Comparison of ENCODE assay signal across 8 cellular contexts in genomic region chr11:6389921-6390717, GRCh38. TPM values are rescaled to one million over a fixed set of nuclear protein-coding genes. Genes with fewer than 3 reads are reported as not detected.
DNase-seq lines count a peak whose midpoint lies in the region; ATAC-seq and TF ChIP-seq lines count a peak whose summit lies in the region.

TSS of gene SMPD1 (plus strand) at chr11:6390474. CDS start at chr11:6390599, 125 bp downstream.

- peaks cover 12 to 40% (median 24%) of the 10 kb centered on the region in 6 donors for H3K4me1 ChIP-seq in spleen

- peaks cover 0 to 33% (median 16%) of the 10 kb centered on the region in 6 donors for H3K36me3 ChIP-seq in spleen

- H3K4me3 ChIP-seq in spleen = peak within 1 kb of the TSS; percentile 63 to 85 (median 75)

- intact Hi-C loops in spleen (cut with DNase I; ENCODE audit: low total_unique reads) = no loop called here

- DNase-seq in AG08396 (ENCODE audit: low spot score) (peak; percentile 94), NCI-H2227 (lab: John Stamatoyannopoulos, UW; ENCODE audit: unreplicated experiment) (peak; percentile 96), iris pigment epithelial cell (ENCODE audit: low read depth) (peak; percentile 86), spleen (peak; percentile 99)
- peak; percentile 89 for DNase-seq in activated CD4-positive, CD25-positive, alpha-beta regulatory T cell treated with anti-CD3 and anti-CD28 coated beads, Interleukin-2, amount 50 U/mL, for 16 hours (ENCODE audit: low read depth, low spot score)
- peak; percentile 92 for DNase-seq in central memory CD4-positive, alpha-beta T cell

- ATAC-seq in GM18909 (IDR thresholded peaks at IDR 0.05; ENCODE audit: poor library complexity, unreplicated experiment) (peak; percentile 98), HG03159 (IDR thresholded peaks at IDR 0.05; ENCODE audit: unreplicated experiment) (peak; percentile 97)

- WGBS in spleen, 5 donors = 1 to 2% (median 1%) methylated on average over 20 to 62 of the region's 62 CpGs

- TF ChIP-seq POLR2A in spleen (IDR thresholded peaks at IDR 0.05) = peak in 2 of 3 donors; percentile 39 to 74

- H3K27me3 ChIP-seq in spleen (replicated peaks in 1 of 7) = no peaks in the 10 kb centered on the region

- H3K27ac ChIP-seq in spleen = peak within 1 kb of the TSS; percentile 78 to 94 (median 92)

- H3K9me3 ChIP-seq in spleen = no peaks in the 10 kb centered on the region

- TF ChIP-seq CTCF in spleen (IDR thresholded peaks at IDR 0.05 in 8 of 11, conservative IDR thresholded peaks at IDR 0.05 in 3 of 11) = peak in 2 of 11 experiments; percentile 29 to 44

RNA-seq across cellular contexts. Expression of gene SMPD1, which starts in this region (rescaled TPM):
- total RNA-seq in spleen = 10 to 100 TPM; 21.9 to 33.8 (median 27.7) TPM
- 10 to 100 TPM; 23.8 to 28.9 (median 24.2) TPM for polyA plus RNA-seq in spleen

Comparison
In these comparisons a context has a peak if more than half of its experiments do, and no peak if none do; other contexts are left out.
1. Peak in every context shown above with its lines: DNase-seq, ATAC-seq, H3K4me3 ChIP-seq and H3K27ac ChIP-seq.